Comparison of ENCODE assay signal across 1 cellular context in the genomic region with DNA sequence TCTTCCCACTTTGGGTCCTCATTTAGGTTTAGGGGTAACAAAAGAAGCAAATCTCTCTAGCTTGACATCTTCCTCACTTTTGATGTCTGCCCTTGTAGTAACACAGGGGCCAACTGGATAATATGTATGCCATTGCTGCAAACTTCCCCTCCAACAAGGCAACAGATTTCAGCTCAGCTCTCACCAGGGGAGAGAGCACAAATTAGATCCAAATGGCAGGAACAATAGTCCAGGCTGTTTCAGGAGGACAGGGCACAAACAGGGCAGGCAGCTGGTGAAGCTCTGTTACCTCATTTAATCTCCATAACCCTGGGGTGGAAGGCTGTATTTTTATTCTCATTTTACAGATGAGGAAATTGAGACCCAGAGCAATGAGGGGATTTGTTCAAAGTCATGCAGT.
TF ChIP-seq lines count a peak whose summit lies in the region.

No MANE protein-coding gene starts in this region.

TF ChIP-seq in H1, 55 proteins besides CTCF, POLR2A, EP300 and RAD21:
- TF ChIP-seq, protein P1, sequence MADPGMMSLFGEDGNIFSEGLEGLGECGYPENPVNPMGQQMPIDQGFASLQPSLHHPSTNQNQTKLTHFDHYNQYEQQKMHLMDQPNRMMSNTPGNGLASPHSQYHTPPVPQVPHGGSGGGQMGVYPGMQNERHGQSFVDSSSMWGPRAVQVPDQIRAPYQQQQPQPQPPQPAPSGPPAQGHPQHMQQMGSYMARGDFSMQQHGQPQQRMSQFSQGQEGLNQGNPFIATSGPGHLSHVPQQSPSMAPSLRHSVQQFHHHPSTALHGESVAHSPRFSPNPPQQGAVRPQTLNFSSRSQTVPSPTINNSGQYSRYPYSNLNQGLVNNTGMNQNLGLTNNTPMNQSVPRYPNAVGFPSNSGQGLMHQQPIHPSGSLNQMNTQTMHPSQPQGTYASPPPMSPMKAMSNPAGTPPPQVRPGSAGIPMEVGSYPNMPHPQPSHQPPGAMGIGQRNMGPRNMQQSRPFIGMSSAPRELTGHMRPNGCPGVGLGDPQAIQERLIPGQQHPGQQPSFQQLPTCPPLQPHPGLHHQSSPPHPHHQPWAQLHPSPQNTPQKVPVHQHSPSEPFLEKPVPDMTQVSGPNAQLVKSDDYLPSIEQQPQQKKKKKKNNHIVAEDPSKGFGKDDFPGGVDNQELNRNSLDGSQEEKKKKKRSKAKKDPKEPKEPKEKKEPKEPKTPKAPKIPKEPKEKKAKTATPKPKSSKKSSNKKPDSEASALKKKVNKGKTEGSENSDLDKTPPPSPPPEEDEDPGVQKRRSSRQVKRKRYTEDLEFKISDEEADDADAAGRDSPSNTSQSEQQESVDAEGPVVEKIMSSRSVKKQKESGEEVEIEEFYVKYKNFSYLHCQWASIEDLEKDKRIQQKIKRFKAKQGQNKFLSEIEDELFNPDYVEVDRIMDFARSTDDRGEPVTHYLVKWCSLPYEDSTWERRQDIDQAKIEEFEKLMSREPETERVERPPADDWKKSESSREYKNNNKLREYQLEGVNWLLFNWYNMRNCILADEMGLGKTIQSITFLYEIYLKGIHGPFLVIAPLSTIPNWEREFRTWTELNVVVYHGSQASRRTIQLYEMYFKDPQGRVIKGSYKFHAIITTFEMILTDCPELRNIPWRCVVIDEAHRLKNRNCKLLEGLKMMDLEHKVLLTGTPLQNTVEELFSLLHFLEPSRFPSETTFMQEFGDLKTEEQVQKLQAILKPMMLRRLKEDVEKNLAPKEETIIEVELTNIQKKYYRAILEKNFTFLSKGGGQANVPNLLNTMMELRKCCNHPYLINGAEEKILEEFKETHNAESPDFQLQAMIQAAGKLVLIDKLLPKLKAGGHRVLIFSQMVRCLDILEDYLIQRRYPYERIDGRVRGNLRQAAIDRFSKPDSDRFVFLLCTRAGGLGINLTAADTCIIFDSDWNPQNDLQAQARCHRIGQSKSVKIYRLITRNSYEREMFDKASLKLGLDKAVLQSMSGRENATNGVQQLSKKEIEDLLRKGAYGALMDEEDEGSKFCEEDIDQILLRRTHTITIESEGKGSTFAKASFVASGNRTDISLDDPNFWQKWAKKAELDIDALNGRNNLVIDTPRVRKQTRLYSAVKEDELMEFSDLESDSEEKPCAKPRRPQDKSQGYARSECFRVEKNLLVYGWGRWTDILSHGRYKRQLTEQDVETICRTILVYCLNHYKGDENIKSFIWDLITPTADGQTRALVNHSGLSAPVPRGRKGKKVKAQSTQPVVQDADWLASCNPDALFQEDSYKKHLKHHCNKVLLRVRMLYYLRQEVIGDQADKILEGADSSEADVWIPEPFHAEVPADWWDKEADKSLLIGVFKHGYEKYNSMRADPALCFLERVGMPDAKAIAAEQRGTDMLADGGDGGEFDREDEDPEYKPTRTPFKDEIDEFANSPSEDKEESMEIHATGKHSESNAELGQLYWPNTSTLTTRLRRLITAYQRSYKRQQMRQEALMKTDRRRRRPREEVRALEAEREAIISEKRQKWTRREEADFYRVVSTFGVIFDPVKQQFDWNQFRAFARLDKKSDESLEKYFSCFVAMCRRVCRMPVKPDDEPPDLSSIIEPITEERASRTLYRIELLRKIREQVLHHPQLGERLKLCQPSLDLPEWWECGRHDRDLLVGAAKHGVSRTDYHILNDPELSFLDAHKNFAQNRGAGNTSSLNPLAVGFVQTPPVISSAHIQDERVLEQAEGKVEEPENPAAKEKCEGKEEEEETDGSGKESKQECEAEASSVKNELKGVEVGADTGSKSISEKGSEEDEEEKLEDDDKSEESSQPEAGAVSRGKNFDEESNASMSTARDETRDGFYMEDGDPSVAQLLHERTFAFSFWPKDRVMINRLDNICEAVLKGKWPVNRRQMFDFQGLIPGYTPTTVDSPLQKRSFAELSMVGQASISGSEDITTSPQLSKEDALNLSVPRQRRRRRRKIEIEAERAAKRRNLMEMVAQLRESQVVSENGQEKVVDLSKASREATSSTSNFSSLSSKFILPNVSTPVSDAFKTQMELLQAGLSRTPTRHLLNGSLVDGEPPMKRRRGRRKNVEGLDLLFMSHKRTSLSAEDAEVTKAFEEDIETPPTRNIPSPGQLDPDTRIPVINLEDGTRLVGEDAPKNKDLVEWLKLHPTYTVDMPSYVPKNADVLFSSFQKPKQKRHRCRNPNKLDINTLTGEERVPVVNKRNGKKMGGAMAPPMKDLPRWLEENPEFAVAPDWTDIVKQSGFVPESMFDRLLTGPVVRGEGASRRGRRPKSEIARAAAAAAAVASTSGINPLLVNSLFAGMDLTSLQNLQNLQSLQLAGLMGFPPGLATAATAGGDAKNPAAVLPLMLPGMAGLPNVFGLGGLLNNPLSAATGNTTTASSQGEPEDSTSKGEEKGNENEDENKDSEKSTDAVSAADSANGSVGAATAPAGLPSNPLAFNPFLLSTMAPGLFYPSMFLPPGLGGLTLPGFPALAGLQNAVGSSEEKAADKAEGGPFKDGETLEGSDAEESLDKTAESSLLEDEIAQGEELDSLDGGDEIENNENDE (IDR thresholded peaks at IDR 0.05; ENCODE audit: insufficient replicate concordance, low read length) = no peak
- TF ChIP-seq CBX8 (IDR thresholded peaks at IDR 0.05; ENCODE audit: borderline replicate concordance, low read depth, low read length) (no peak), ASH2L (IDR thresholded peaks at IDR 0.05; ENCODE audit: low read length) (no peak), RXRA (IDR thresholded peaks at IDR 0.05; ENCODE audit: insufficient read depth, low read depth, low read length) (no peak), BACH1 (IDR thresholded peaks at IDR 0.05; ENCODE audit: low read length) (no peak), BRCA1 (IDR thresholded peaks at IDR 0.05; ENCODE audit: low read depth, low read length) (no peak), POU5F1 (IDR thresholded peaks at IDR 0.05; ENCODE audit: low read depth, low read length) (no peak), POLR2AphosphoS5 (IDR thresholded peaks at IDR 0.05; ENCODE audit: low read depth, low read length) (no peak), TEAD4 (IDR thresholded peaks at IDR 0.05; ENCODE audit: low read depth, low read length) (no peak), KDM1A (IDR thresholded peaks at IDR 0.05; ENCODE audit: borderline replicate concordance, low read length) (no peak), CTBP2 (IDR thresholded peaks at IDR 0.05; ENCODE audit: borderline replicate concordance, insufficient read depth, insufficient read length, low read length) (no peak), SIRT6 (IDR thresholded peaks at IDR 0.05; ENCODE audit: low read length) (no peak), SIN3A (conservative IDR thresholded peaks at IDR 0.05 in 1 of 2, IDR thresholded peaks at IDR 0.05 in 1 of 2; ENCODE audit: low read depth in 1 of 2, low read length in 2 of 2) (no peak), TBP (IDR thresholded peaks at IDR 0.05; ENCODE audit: low read depth, low read length) (no peak), TAF1 (IDR thresholded peaks at IDR 0.05; ENCODE audit: low read depth, low read length) (no peak), CEBPB (IDR thresholded peaks at IDR 0.05; ENCODE audit: low read depth, low read length) (no peak), GABPA (IDR thresholded peaks at IDR 0.05; ENCODE audit: borderline replicate concordance, insufficient read depth, low read length) (no peak)
- TF ChIP-seq, protein P2, sequence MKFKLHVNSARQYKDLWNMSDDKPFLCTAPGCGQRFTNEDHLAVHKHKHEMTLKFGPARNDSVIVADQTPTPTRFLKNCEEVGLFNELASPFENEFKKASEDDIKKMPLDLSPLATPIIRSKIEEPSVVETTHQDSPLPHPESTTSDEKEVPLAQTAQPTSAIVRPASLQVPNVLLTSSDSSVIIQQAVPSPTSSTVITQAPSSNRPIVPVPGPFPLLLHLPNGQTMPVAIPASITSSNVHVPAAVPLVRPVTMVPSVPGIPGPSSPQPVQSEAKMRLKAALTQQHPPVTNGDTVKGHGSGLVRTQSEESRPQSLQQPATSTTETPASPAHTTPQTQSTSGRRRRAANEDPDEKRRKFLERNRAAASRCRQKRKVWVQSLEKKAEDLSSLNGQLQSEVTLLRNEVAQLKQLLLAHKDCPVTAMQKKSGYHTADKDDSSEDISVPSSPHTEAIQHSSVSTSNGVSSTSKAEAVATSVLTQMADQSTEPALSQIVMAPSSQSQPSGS (IDR thresholded peaks at IDR 0.05; ENCODE audit: low read length) = no peak
- TF ChIP-seq, protein P3, sequence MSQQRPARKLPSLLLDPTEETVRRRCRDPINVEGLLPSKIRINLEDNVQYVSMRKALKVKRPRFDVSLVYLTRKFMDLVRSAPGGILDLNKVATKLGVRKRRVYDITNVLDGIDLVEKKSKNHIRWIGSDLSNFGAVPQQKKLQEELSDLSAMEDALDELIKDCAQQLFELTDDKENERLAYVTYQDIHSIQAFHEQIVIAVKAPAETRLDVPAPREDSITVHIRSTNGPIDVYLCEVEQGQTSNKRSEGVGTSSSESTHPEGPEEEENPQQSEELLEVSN (IDR thresholded peaks at IDR 0.05) = no peak
